ENCODE assay signal across 17 cellular contexts in the genomic region with DNA sequence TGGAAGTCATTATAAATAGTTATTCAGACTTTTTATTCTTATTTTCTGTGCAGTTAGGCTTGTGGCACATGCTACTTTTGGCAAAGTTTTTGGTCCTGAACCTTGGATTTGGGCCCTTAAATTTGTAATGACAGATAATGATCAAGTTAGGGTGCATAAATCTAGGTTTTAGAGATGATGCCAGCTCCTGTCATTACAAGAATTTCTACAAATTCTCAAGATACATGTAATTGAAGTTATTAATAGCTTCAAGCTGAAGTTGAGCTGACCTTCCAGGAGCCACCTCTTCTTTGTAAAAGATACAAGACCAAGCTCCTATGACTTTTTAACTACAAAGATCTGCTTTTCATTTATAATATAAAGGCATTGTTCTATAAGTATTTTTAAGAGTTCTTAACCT.
DNase-seq lines count a peak whose midpoint lies in the region; ATAC-seq and TF ChIP-seq lines count a peak whose summit lies in the region.
"Had no signal": no experiment of that assay in that cellular context is flagged by ENCODE, and none has a peak within 500 bp of the region (broad histone marks: within the 10 kb centered on the region; RNA-seq: fewer than 3 reads in every experiment).

No MANE protein-coding gene starts in this region.

- H3K4me1 Mint-ChIP-seq in activated CD4-positive, alpha-beta T cell treated with anti-CD3 and anti-CD28 coated beads, Interleukin-2, amount 10 ng/mL, durations not matched to agents 24 days and 14 days, result no peaks in the 10 kb centered on the region
- H3K4me1 Mint-ChIP-seq: B cell had no signal

- peak; percentile 68 for ATAC-seq in SK-N-SH treated with all-trans-retinoic acid at 6 μM for 48 hours
- ATAC-seq in HG02981 (IDR thresholded peaks at IDR 0.05; ENCODE audit: unreplicated experiment), result no peak
- ATAC-seq: A549; CD8-positive, alpha-beta T cell; GM12878 had no signal

- H3K36me3 Mint-ChIP-seq in activated CD4-positive, alpha-beta T cell treated with anti-CD3 and anti-CD28 coated beads, Interleukin-2, amount 10 ng/mL, durations not matched to agents 24 days and 14 days (ENCODE audit: low read depth), result no peaks in the 10 kb centered on the region
- H3K36me3 Mint-ChIP-seq: CD8-positive, alpha-beta T cell had no signal

- no peak overlapping the region for H3K4me3 Mint-ChIP-seq in activated CD4-positive, alpha-beta T cell treated with anti-CD3 and anti-CD28 coated beads, Interleukin-2, amount 10 ng/mL, durations not matched to agents 24 days and 14 days
- H3K4me3 Mint-ChIP-seq: B cell; CD4-positive, alpha-beta T cell; CD8-positive, alpha-beta T cell had no signal

- no peaks in the 10 kb centered on the region for H3K9me3 Mint-ChIP-seq in activated CD4-positive, alpha-beta T cell treated with anti-CD3 and anti-CD28 coated beads, Interleukin-2, amount 10 ng/mL, durations not matched to agents 24 days and 14 days
- H3K9me3 Mint-ChIP-seq: CD8-positive, alpha-beta T cell had no signal

- H3K27me3 Mint-ChIP-seq in activated CD4-positive, alpha-beta T cell treated with anti-CD3 and anti-CD28 coated beads, Interleukin-2, amount 10 ng/mL, durations not matched to agents 24 days and 14 days, result no peaks in the 10 kb centered on the region

- DNase-seq in EH (ENCODE audit: low read depth), result peak; percentile 17
- peak; percentile 25 for DNase-seq in NCI-H446 treated with DMSO at 0.1 percent for 48 hours (lab: John Stamatoyannopoulos, UW)
- DNase-seq in activated naive CD4-positive, alpha-beta T cell treated with Interleukin-2 at 50 U/mL for 16 hours, result no peak
- DNase-seq in activated CD4-positive, alpha-beta T cell treated with anti-CD3 and anti-CD28 coated beads, Interleukin-2, amount 10 ng/mL, durations not matched to agents 24 days and 14 days, result no peak
- DNase-seq: AML-193; Caco-2; Calu3; CD4-positive, alpha-beta T cell; CD8-positive, alpha-beta T cell; DMS79 treated with DMSO at 0.1 percent for 48 hours; EL; GDM1 had no signal

- H3K27ac Mint-ChIP-seq in activated CD4-positive, alpha-beta T cell treated with anti-CD3 and anti-CD28 coated beads, Interleukin-2, amount 10 ng/mL, durations not matched to agents 24 days and 14 days, result no peak overlapping the region
- H3K27ac Mint-ChIP-seq: B cell; CD4-positive, alpha-beta T cell; CD8-positive, alpha-beta T cell had no signal

- intact Hi-C loops in activated CD4-positive, alpha-beta T cell treated with anti-CD3 and anti-CD28 coated beads, Interleukin-2, amount 10 ng/mL, durations not matched to agents 24 days and 14 days (cut with micrococcal nuclease), result no loop called here

TF ChIP-seq in SK-N-SH treated with all-trans-retinoic acid at 6 μM for 48 hours, 23 proteins besides CTCF, POLR2A, EP300 and RAD21:
- no peak for TF ChIP-seq CSDC2 (CRISPR knock-in tag; IDR thresholded peaks at IDR 0.05)
- no peak for TF ChIP-seq TOX (CRISPR knock-in tag; IDR thresholded peaks at IDR 0.05; ENCODE audit: borderline replicate concordance)
- TF ChIP-seq, protein P1, sequence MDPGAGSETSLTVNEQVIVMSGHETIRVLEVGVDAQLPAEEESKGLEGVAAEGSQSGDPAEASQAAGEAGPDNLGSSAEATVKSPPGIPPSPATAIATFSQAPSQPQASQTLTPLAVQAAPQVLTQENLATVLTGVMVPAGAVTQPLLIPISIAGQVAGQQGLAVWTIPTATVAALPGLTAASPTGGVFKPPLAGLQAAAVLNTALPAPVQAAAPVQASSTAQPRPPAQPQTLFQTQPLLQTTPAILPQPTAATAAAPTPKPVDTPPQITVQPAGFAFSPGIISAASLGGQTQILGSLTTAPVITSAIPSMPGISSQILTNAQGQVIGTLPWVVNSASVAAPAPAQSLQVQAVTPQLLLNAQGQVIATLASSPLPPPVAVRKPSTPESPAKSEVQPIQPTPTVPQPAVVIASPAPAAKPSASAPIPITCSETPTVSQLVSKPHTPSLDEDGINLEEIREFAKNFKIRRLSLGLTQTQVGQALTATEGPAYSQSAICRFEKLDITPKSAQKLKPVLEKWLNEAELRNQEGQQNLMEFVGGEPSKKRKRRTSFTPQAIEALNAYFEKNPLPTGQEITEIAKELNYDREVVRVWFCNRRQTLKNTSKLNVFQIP (CRISPR knock-in tag; IDR thresholded peaks at IDR 0.05; ENCODE audit: borderline replicate concordance, low read depth), result no peak
- TF ChIP-seq GLIS3 (CRISPR knock-in tag; IDR thresholded peaks at IDR 0.05), result peak; percentile 75; the same call in 1 of the 2 replicates
- peak; percentile 83 for TF ChIP-seq SNAI2 (CRISPR knock-in tag; IDR thresholded peaks at IDR 0.05)
- TF ChIP-seq, protein P2, sequence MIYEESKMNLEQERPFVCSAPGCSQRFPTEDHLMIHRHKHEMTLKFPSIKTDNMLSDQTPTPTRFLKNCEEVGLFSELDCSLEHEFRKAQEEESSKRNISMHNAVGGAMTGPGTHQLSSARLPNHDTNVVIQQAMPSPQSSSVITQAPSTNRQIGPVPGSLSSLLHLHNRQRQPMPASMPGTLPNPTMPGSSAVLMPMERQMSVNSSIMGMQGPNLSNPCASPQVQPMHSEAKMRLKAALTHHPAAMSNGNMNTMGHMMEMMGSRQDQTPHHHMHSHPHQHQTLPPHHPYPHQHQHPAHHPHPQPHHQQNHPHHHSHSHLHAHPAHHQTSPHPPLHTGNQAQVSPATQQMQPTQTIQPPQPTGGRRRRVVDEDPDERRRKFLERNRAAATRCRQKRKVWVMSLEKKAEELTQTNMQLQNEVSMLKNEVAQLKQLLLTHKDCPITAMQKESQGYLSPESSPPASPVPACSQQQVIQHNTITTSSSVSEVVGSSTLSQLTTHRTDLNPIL (CRISPR knock-in tag; IDR thresholded peaks at IDR 0.05; ENCODE audit: low read depth), result peak; percentile 71; the same call in 1 of the 2 replicates
- TF ChIP-seq, protein P3, sequence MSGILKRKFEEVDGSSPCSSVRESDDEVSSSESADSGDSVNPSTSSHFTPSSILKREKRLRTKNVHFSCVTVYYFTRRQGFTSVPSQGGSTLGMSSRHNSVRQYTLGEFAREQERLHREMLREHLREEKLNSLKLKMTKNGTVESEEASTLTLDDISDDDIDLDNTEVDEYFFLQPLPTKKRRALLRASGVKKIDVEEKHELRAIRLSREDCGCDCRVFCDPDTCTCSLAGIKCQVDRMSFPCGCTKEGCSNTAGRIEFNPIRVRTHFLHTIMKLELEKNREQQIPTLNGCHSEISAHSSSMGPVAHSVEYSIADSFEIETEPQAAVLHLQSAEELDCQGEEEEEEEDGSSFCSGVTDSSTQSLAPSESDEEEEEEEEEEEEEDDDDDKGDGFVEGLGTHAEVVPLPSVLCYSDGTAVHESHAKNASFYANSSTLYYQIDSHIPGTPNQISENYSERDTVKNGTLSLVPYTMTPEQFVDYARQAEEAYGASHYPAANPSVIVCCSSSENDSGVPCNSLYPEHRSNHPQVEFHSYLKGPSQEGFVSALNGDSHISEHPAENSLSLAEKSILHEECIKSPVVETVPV (CRISPR knock-in tag; IDR thresholded peaks at IDR 0.05), result no peak
- TF ChIP-seq ISL1 (CRISPR knock-in tag; IDR thresholded peaks at IDR 0.05), result peak; percentile 91

Comparison
In these comparisons a context has a peak if more than half of its experiments do, and no peak if none do; other contexts are left out.
1. DNase-seq: peak in EH (single experiment) and NCI-H446 treated with DMSO at 0.1 percent for 48 hours (single experiment); none in activated naive CD4-positive, alpha-beta T cell treated with Interleukin-2 at 50 U/mL for 16 hours (single experiment) and activated CD4-positive, alpha-beta T cell treated with anti-CD3 and anti-CD28 coated beads, Interleukin-2, amount 10 ng/mL, durations not matched to agents 24 days and 14 days (single experiment).